Comparison of ENCODE assay signal across 1 cellular context in the genomic region with DNA sequence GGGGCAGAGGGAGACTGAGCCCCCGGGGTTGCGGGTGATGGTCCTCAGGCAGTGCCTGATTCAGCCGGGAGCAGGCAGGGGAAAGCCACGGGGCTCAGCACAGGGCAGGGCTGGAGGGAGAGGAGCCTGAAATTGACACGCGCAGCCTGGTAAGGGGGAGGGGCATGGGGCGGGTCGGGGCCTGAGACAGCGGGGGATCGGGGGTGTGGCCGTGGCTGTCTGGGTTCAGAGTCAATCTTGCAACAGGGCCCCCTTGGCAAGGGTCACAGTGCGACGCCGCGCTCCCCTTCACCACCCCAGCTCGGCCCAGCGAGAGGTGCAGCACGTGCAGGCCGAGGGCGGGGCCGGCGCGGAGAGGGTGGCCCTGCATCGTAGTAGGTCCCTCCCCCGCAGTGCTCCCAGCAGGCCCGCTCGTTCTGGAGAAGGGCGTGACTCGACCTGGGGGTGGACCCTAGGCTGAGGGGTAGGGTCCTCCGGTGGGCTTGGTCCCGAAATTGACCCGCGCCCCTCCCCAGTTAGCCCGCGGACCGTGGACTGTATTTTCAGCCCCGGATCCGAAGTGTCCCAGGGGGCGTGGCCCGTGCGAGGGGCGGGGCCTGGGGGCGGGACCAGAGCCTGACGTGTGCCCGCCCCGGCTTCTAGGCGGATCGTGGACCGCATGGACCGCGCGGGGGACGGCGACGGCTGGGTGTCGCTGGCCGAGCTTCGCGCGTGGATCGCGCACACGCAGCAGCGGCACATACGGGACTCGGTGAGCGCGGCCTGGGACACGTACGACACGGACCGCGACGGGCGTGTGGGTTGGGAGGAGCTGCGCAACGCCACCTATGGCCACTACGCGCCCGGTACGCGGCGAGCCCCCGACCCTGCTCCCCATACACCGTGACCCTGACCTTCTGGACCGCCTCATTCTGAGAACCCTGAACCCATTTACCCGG.
TF ChIP-seq lines count a peak whose summit lies in the region.

No MANE protein-coding gene starts in this region.

TF ChIP-seq in K562, 482 proteins besides CTCF, POLR2A, EP300 and RAD21 (continued from another document):
- TF ChIP-seq, protein P1, sequence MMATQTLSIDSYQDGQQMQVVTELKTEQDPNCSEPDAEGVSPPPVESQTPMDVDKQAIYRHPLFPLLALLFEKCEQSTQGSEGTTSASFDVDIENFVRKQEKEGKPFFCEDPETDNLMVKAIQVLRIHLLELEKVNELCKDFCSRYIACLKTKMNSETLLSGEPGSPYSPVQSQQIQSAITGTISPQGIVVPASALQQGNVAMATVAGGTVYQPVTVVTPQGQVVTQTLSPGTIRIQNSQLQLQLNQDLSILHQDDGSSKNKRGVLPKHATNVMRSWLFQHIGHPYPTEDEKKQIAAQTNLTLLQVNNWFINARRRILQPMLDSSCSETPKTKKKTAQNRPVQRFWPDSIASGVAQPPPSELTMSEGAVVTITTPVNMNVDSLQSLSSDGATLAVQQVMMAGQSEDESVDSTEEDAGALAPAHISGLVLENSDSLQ (IDR thresholded peaks at IDR 0.05): no peak; the same call in 1 of the 2 replicates
- no peak for TF ChIP-seq ZNF197 (CRISPR knock-in tag; IDR thresholded peaks at IDR 0.05; ENCODE audit: low read depth)
- no peak for TF ChIP-seq DNMT1 (IDR thresholded peaks at IDR 0.05)
- TF ChIP-seq ETV1 (tag; conservative IDR thresholded peaks at IDR 0.05; ENCODE audit: low read depth): no peak
- TF ChIP-seq, protein P2, sequence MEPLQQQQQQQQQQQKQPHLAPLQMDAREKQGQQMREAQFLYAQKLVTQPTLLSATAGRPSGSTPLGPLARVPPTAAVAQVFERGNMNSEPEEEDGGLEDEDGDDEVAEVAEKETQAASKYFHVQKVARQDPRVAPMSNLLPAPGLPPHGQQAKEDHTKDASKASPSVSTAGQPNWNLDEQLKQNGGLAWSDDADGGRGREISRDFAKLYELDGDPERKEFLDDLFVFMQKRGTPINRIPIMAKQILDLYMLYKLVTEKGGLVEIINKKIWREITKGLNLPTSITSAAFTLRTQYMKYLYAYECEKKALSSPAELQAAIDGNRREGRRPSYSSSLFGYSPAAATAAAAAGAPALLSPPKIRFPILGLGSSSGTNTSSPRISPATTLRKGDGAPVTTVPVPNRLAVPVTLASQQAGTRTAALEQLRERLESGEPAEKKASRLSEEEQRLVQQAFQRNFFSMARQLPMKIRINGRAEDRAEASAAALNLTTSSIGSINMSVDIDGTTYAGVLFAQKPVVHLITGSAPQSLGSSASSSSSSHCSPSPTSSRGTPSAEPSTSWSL (CRISPR knock-in tag; IDR thresholded peaks at IDR 0.05; ENCODE audit: borderline replicate concordance): no peak
- TF ChIP-seq FOXJ2 (tag; IDR thresholded peaks at IDR 0.05): no peak
- TF ChIP-seq HMG20B (CRISPR knock-in tag; IDR thresholded peaks at IDR 0.05): no peak
- no peak for TF ChIP-seq BCLAF1 (IDR thresholded peaks at IDR 0.05; ENCODE audit: borderline replicate concordance in 1 of 2, control insufficient read depth in 1 of 2, low read depth in 2 of 2, low read length in 1 of 2)
- no peak for TF ChIP-seq MEF2A (IDR thresholded peaks at IDR 0.05; ENCODE audit: control insufficient read depth, low read depth, low read length)
- TF ChIP-seq DLX4 (CRISPR knock-in tag; IDR thresholded peaks at IDR 0.05): no peak
- TF ChIP-seq TCF15 (CRISPR knock-in tag; IDR thresholded peaks at IDR 0.05): no peak
- peak; percentile 69 for TF ChIP-seq CREB1 (IDR thresholded peaks at IDR 0.05)
- TF ChIP-seq CREB1 (CRISPR knock-in tag; IDR thresholded peaks at IDR 0.05): peak; percentile 85
